In genomic region chr16:68280160-68280559, GRCh38 we compare ENCODE assay signal across 24 cellular contexts. TPM values are rescaled to one million over a fixed set of nuclear protein-coding genes. Genes with fewer than 3 reads are reported as not detected.
DNase-seq lines count a peak whose midpoint lies in the region; ATAC-seq and TF ChIP-seq lines count a peak whose summit lies in the region.
"Had no signal": no experiment of that assay in that cellular context is flagged by ENCODE, and none has a peak within 500 bp of the region (broad histone marks: within the 10 kb centered on the region; RNA-seq: fewer than 3 reads in every experiment).

No MANE protein-coding gene starts in this region.

- CTCF ChIA-PET in activated naive CD4-positive, alpha-beta T cell treated with anti-CD3 and anti-CD28 coated beads for 36 hours (lab: Charles Lee), result interaction anchor here (0.6 to 3.1 kb wide), 5 partner anchors 9 to 49 kb away, joined by 3 to 14 read pairs (median 7); partner anchors contain the start of gene SLC7A6

- H3K4me1 Mint-ChIP-seq in activated naive CD4-positive, alpha-beta T cell treated with anti-CD3 and anti-CD28 coated beads for 36 hours (ENCODE audit: low read depth), result peaks cover 74% of the 10 kb centered on the region
- peaks cover 55% of the 10 kb centered on the region for H3K4me1 Mint-ChIP-seq in activated naive CD8-positive, alpha-beta T cell treated with anti-CD3 and anti-CD28 coated beads, Interleukin-2, amount 10 ng/mL, durations not matched to agents 7 days and 5 days
- H3K4me1 Mint-ChIP-seq in stimulated activated memory B cell treated with anti-CD40 and anti-IgM and Interleukin-4, amounts not matched to agents 10 μg/mL and 1 μg/mL and 100 μg/mL, for 72 hours, result peaks cover 64% of the 10 kb centered on the region

- peaks cover 55% of the 10 kb centered on the region for H3K36me3 Mint-ChIP-seq in activated naive CD4-positive, alpha-beta T cell treated with anti-CD3 and anti-CD28 coated beads for 36 hours (ENCODE audit: low read depth)
- H3K36me3 Mint-ChIP-seq in activated naive CD8-positive, alpha-beta T cell treated with anti-CD3 and anti-CD28 coated beads, Interleukin-2, amount 10 ng/mL, durations not matched to agents 7 days and 5 days, result peaks cover 33% of the 10 kb centered on the region
- peaks cover 41% of the 10 kb centered on the region for H3K36me3 Mint-ChIP-seq in stimulated activated memory B cell treated with anti-CD40 and anti-IgM and Interleukin-4, amounts not matched to agents 10 μg/mL and 1 μg/mL and 100 μg/mL, for 72 hours
- H3K36me3 Mint-ChIP-seq: natural killer cell treated with Interleukin-12 subunit alpha and Interleukin-12 subunit beta and Interleukin-15 and Interleukin-18, amount 100 ng/mL, for 72 hours had no signal

- no peaks in the 10 kb centered on the region for H3K27me3 Mint-ChIP-seq in activated naive CD4-positive, alpha-beta T cell treated with anti-CD3 and anti-CD28 coated beads for 36 hours (ENCODE audit: low read depth)
- no peaks in the 10 kb centered on the region for H3K27me3 Mint-ChIP-seq in activated naive CD8-positive, alpha-beta T cell treated with anti-CD3 and anti-CD28 coated beads, Interleukin-2, amount 10 ng/mL, durations not matched to agents 7 days and 5 days
- H3K27me3 Mint-ChIP-seq in stimulated activated memory B cell treated with anti-CD40 and anti-IgM and Interleukin-4, amounts not matched to agents 10 μg/mL and 1 μg/mL and 100 μg/mL, for 72 hours, result no peaks in the 10 kb centered on the region
- H3K27me3 Mint-ChIP-seq: natural killer cell treated with Interleukin-12 subunit alpha and Interleukin-12 subunit beta and Interleukin-15 and Interleukin-18, amount 100 ng/mL, for 72 hours had no signal

- H3F3A ChIP-seq in OCI-LY1 (ENCODE audit: insufficient read depth, low read length), result peaks cover 22% of the 10 kb centered on the region; the same call in 1 of the 2 replicates

- no peak overlapping the region for H3K4me3 Mint-ChIP-seq in activated naive CD4-positive, alpha-beta T cell treated with anti-CD3 and anti-CD28 coated beads for 36 hours
- peak overlapping the region; percentile 41 for H3K4me3 Mint-ChIP-seq in activated naive CD8-positive, alpha-beta T cell treated with anti-CD3 and anti-CD28 coated beads, Interleukin-2, amount 10 ng/mL, durations not matched to agents 7 days and 5 days
- no peak overlapping the region for H3K4me3 Mint-ChIP-seq in stimulated activated memory B cell treated with anti-CD40 and anti-IgM and Interleukin-4, amounts not matched to agents 10 μg/mL and 1 μg/mL and 100 μg/mL, for 72 hours
- H3K4me3 Mint-ChIP-seq: natural killer cell treated with Interleukin-12 subunit alpha and Interleukin-12 subunit beta and Interleukin-15 and Interleukin-18, amount 100 ng/mL, for 72 hours had no signal

- peak overlapping the region; percentile 92 for H3K27ac Mint-ChIP-seq in activated naive CD4-positive, alpha-beta T cell treated with anti-CD3 and anti-CD28 coated beads for 36 hours
- peak overlapping the region; percentile 82 for H3K27ac Mint-ChIP-seq in activated naive CD8-positive, alpha-beta T cell treated with anti-CD3 and anti-CD28 coated beads, Interleukin-2, amount 10 ng/mL, durations not matched to agents 7 days and 5 days
- peak overlapping the region; percentile 41 for H3K27ac Mint-ChIP-seq in stimulated activated memory B cell treated with anti-CD40 and anti-IgM and Interleukin-4, amounts not matched to agents 10 μg/mL and 1 μg/mL and 100 μg/mL, for 72 hours
- H3K27ac Mint-ChIP-seq: natural killer cell treated with Interleukin-12 subunit alpha and Interleukin-12 subunit beta and Interleukin-15 and Interleukin-18, amount 100 ng/mL, for 72 hours had no signal

- POLR2A ChIA-PET in activated naive CD8-positive, alpha-beta T cell treated with anti-CD3 and anti-CD28 coated beads, Interleukin-2, amount 10 ng/mL, durations not matched to agents 7 days and 5 days (lab: Charles Lee), result interaction anchor here (1.3 to 1.8 kb wide), 5 partner anchors 8 to 31 kb away, joined by 4 to 8 read pairs (median 6); partner anchors contain the start of genes PRMT7, SLC7A6 and SLC7A6OS

- no peak overlapping the region for H2AFZ ChIP-seq in OCI-LY1 (ENCODE audit: low read length)

- no peaks in the 10 kb centered on the region for H3K79me2 ChIP-seq in OCI-LY1 (ENCODE audit: insufficient read depth, low read length)

- H3K4me2 ChIP-seq in OCI-LY1 (ENCODE audit: low read length), result peak overlapping the region; percentile 57

- H3K9me3 ChIP-seq in OCI-LY1 (ENCODE audit: low read length), result no peaks in the 10 kb centered on the region
- H3K9me3 ChIP-seq: MG63 had no signal

- no peaks in the 10 kb centered on the region for H3K27me3 ChIP-seq in OCI-LY1 (ENCODE audit: insufficient read depth, low read length)
- H3K27me3 ChIP-seq: MG63 had no signal

- intact Hi-C loops in activated naive CD4-positive, alpha-beta T cell treated with anti-CD3 and anti-CD28 coated beads for 36 hours (cut with micrococcal nuclease), result no loop called here
- intact Hi-C loops in head of caudate nucleus (cut with DNase I), result no loop called here

- peaks cover 38% of the 10 kb centered on the region for H3K36me3 ChIP-seq in OCI-LY1 (ENCODE audit: insufficient read depth, low read length)
- H3K36me3 ChIP-seq: MG63 had no signal

- H3K9me3 Mint-ChIP-seq in activated naive CD4-positive, alpha-beta T cell treated with anti-CD3 and anti-CD28 coated beads for 36 hours, result no peaks in the 10 kb centered on the region
- no peaks in the 10 kb centered on the region for H3K9me3 Mint-ChIP-seq in activated naive CD8-positive, alpha-beta T cell treated with anti-CD3 and anti-CD28 coated beads, Interleukin-2, amount 10 ng/mL, durations not matched to agents 7 days and 5 days
- H3K9me3 Mint-ChIP-seq in stimulated activated memory B cell treated with anti-CD40 and anti-IgM and Interleukin-4, amounts not matched to agents 10 μg/mL and 1 μg/mL and 100 μg/mL, for 72 hours, result no peaks in the 10 kb centered on the region
- H3K9me3 Mint-ChIP-seq: natural killer cell treated with Interleukin-12 subunit alpha and Interleukin-12 subunit beta and Interleukin-15 and Interleukin-18, amount 100 ng/mL, for 72 hours had no signal

- no peaks in the 10 kb centered on the region for H3K9me2 ChIP-seq in OCI-LY1 (ENCODE audit: low read depth, low read length)

- TF ChIP-seq CTCF in OCI-LY1 (IDR thresholded peaks at IDR 0.05; ENCODE audit: low read length), result no peak

- peaks cover 78% of the 10 kb centered on the region for H3K4me1 ChIP-seq in OCI-LY1 (ENCODE audit: insufficient read depth, low read length, severe bottlenecking)

- no peak for ATAC-seq in activated naive CD8-positive, alpha-beta T cell treated with anti-CD3 and anti-CD28 coated beads, Interleukin-2, amount 10 ng/mL, durations not matched to agents 7 days and 5 days (ENCODE audit: low read depth)
- no peak for ATAC-seq in stimulated activated memory B cell treated with anti-CD40 and anti-IgM and Interleukin-4, amounts not matched to agents 10 μg/mL and 1 μg/mL and 100 μg/mL, for 72 hours
- ATAC-seq in GM19397 (IDR thresholded peaks at IDR 0.05; ENCODE audit: unreplicated experiment), result no peak
- ATAC-seq: HCT116; natural killer cell treated with Interleukin-12 subunit alpha and Interleukin-12 subunit beta and Interleukin-15 and Interleukin-18, amount 100 ng/mL, for 72 hours; PC-3 had no signal

- no peaks in the 10 kb centered on the region for H4K20me1 ChIP-seq in OCI-LY1 (ENCODE audit: insufficient read depth, low read length)

- peak overlapping the region; percentile 25 for H3K4me3 ChIP-seq in OCI-LY1 (ENCODE audit: low read depth, low read length, poor library complexity, severe bottlenecking)
- H3K4me3 ChIP-seq: MG63 had no signal

- H3K9ac ChIP-seq in OCI-LY1 (ENCODE audit: low read length), result peak overlapping the region; percentile 59

- peak overlapping the region; percentile 98 for H3K27ac ChIP-seq in OCI-LY1 (ENCODE audit: low read depth, low read length, poor library complexity, severe bottlenecking)
- H3K27ac ChIP-seq: C4-2B had no signal

- DNase-seq in activated naive CD4-positive, alpha-beta T cell treated with anti-CD3 and anti-CD28 coated beads for 36 hours, result no peak
- no peak for DNase-seq in activated naive CD4-positive, alpha-beta T cell treated with anti-CD3 and anti-CD28 coated beads, Interleukin-2, amount 50 U/mL, for 16 hours
- DNase-seq in activated naive CD8-positive, alpha-beta T cell treated with anti-CD3 and anti-CD28 coated beads, Interleukin-2, amount 10 ng/mL, durations not matched to agents 7 days and 5 days, result no peak
- DNase-seq in NCI-H187 (lab: John Stamatoyannopoulos, UW) (no peak), head of caudate nucleus (no peak)
- DNase-seq: activated CD8-positive, alpha-beta memory T cell treated with anti-CD3 and anti-CD28 coated beads, Interleukin-2, amount 50 U/mL, for 4 hours; dermis blood vessel endothelial cell; foreskin fibroblast; IMR-90; mesendoderm; MG63; NCI-H146; NCI-H748 treated with DMSO at 0.1 percent for 48 hours; PC-3; SIG-M5; small intestine; stimulated activated CD4-positive, alpha-beta T cell treated with anti-CD3 and anti-CD28 coated beads, Interleukin-2, amount 100 ng/mL, for 48 hours; substantia nigra had no signal

RNA-seq across cellular contexts. Expression of gene SLC7A6, which starts 15.8 kb away (rescaled TPM):
- 10 to 100 TPM; 79.4 to 83.4 TPM for total RNA-seq in activated naive CD4-positive, alpha-beta T cell treated with anti-CD3 and anti-CD28 coated beads for 36 hours
- total RNA-seq in activated naive CD8-positive, alpha-beta T cell treated with anti-CD3 and anti-CD28 coated beads, Interleukin-2, amount 10 ng/mL, durations not matched to agents 7 days and 5 days, result 100 to 1,000 TPM; 110 to 113 TPM

RNA-seq across cellular contexts. Expression of gene SLC7A6OS, which starts 30.6 kb away (rescaled TPM):
- 10 to 100 TPM; 23.0 to 26.4 TPM for total RNA-seq in activated naive CD4-positive, alpha-beta T cell treated with anti-CD3 and anti-CD28 coated beads for 36 hours
- total RNA-seq in activated naive CD8-positive, alpha-beta T cell treated with anti-CD3 and anti-CD28 coated beads, Interleukin-2, amount 10 ng/mL, durations not matched to agents 7 days and 5 days, result 10 to 100 TPM; 38.2 to 44.4 TPM

RNA-seq across cellular contexts. Expression of gene PRMT7, which starts 30.7 kb away (rescaled TPM):
- total RNA-seq in activated naive CD4-positive, alpha-beta T cell treated with anti-CD3 and anti-CD28 coated beads for 36 hours, result 10 to 100 TPM; 51.6 to 52.4 TPM
- total RNA-seq in activated naive CD8-positive, alpha-beta T cell treated with anti-CD3 and anti-CD28 coated beads, Interleukin-2, amount 10 ng/mL, durations not matched to agents 7 days and 5 days, result 10 to 100 TPM; 85.7 to 87.3 TPM

RNA-seq across cellular contexts. Expression of gene PLA2G15, which starts 35.0 kb away (rescaled TPM):
- 1 to 10 TPM; 4.2 to 5.4 TPM for total RNA-seq in activated naive CD4-positive, alpha-beta T cell treated with anti-CD3 and anti-CD28 coated beads for 36 hours
- 10 to 100 TPM; 10.8 to 12.5 TPM for total RNA-seq in activated naive CD8-positive, alpha-beta T cell treated with anti-CD3 and anti-CD28 coated beads, Interleukin-2, amount 10 ng/mL, durations not matched to agents 7 days and 5 days

RNA-seq across cellular contexts. Expression of gene ESRP2, which starts 44.2 kb away (rescaled TPM):
- under 1 TPM; 0.21 to 0.35 TPM for total RNA-seq in activated naive CD4-positive, alpha-beta T cell treated with anti-CD3 and anti-CD28 coated beads for 36 hours
- total RNA-seq in activated naive CD8-positive, alpha-beta T cell treated with anti-CD3 and anti-CD28 coated beads, Interleukin-2, amount 10 ng/mL, durations not matched to agents 7 days and 5 days, result under 1 TPM in 1 of 2 experiments, not detected in 1; 0.86 TPM
- total RNA-seq: IMR-90 had no signal

Comparison
In these comparisons a context has a peak if more than half of its experiments do, and no peak if none do; other contexts are left out.
1. H3K27ac Mint-ChIP-seq: peak in every context shown above with its lines; median percentile 92 in activated naive CD4-positive, alpha-beta T cell treated with anti-CD3 and anti-CD28 coated beads for 36 hours; 82 in activated naive CD8-positive, alpha-beta T cell treated with anti-CD3 and anti-CD28 coated beads, Interleukin-2, amount 10 ng/mL, durations not matched to agents 7 days and 5 days; 41 in stimulated activated memory B cell treated with anti-CD40 and anti-IgM and Interleukin-4, amounts not matched to agents 10 μg/mL and 1 μg/mL and 100 μg/mL, for 72 hours.